ENCODE assay signal across 10 cellular contexts in the genomic region with DNA sequence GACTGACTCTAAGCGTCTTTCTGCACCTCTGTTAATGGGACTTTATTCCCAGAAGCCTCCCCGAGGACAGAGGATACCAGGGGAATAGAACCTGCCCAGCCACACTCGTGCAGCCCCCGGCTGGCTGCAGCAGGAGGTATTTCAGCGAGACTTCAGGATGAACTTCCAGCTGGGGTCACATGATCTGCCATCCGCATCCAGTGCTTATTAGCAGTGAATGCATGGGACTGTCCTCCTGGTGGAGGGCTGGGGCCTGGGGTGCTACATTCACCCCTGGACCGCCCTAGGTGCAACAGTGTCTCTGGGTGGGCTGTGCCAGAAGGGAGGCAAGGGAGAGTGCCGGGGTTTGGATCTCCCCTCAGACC. TPM values are rescaled to one million over a fixed set of nuclear protein-coding genes. Genes with fewer than 3 reads are reported as not detected.
DNase-seq lines count a peak whose midpoint lies in the region; ATAC-seq lines count a peak whose summit lies in the region.
"Had no signal": no experiment of that assay in that cellular context is flagged by ENCODE, and none has a peak within 500 bp of the region (broad histone marks: within the 10 kb centered on the region; RNA-seq: fewer than 3 reads in every experiment).

No MANE protein-coding gene starts in this region.

- H3K4me1 ChIP-seq in subcutaneous abdominal adipose tissue (ENCODE audit: control insufficient read depth in 5 of 5, insufficient read depth in 5 of 5, low read length in 5 of 5), result peaks cover 2 to 49% (median 43%) of the 10 kb centered on the region in 5 donors

- peak overlapping the region in 3 of 5 donors; percentile 2 to 84 (median 26) for H3K9ac ChIP-seq in subcutaneous abdominal adipose tissue (ENCODE audit: low read length in 5 of 5)

- no peaks in the 10 kb centered on the region for H3K9me3 Mint-ChIP-seq in activated CD4-positive, alpha-beta T cell treated with anti-CD3 and anti-CD28 coated beads, Interleukin-2, amount 10 ng/mL, durations not matched to agents 24 days and 14 days
- H3K9me3 Mint-ChIP-seq in activated naive CD8-positive, alpha-beta T cell treated with anti-CD3 and anti-CD28 coated beads, Interleukin-2, amount 10 ng/mL, durations not matched to agents 7 days and 5 days, result no peaks in the 10 kb centered on the region

- ATAC-seq in activated naive CD8-positive, alpha-beta T cell treated with anti-CD3 and anti-CD28 coated beads, Interleukin-2, amount 10 ng/mL, durations not matched to agents 7 days and 5 days (ENCODE audit: low read depth), result no peak

- H3K9me3 ChIP-seq in subcutaneous abdominal adipose tissue (ENCODE audit: control insufficient read depth in 5 of 5, low read length in 5 of 5), result no peaks in the 10 kb centered on the region

- no peaks in the 10 kb centered on the region for H3K27me3 ChIP-seq in layer of hippocampus (ENCODE audit: control insufficient read depth, insufficient read depth, low read length)
- H3K27me3 ChIP-seq in subcutaneous abdominal adipose tissue (ENCODE audit: control insufficient read depth in 5 of 5, insufficient read depth in 4 of 5, low read length in 5 of 5), result no peaks in the 10 kb centered on the region

- DNase-seq in activated CD4-positive, alpha-beta T cell treated with anti-CD3 and anti-CD28 coated beads, Interleukin-2, amount 10 ng/mL, durations not matched to agents 24 days and 14 days, result no peak
- no peak for DNase-seq in activated CD4-positive, alpha-beta T cell treated with anti-CD3 and anti-CD28 coated beads, Interleukin-2, amount 50 U/mL, for 4 hours
- no peak for DNase-seq in activated naive CD8-positive, alpha-beta T cell treated with anti-CD3 and anti-CD28 coated beads, Interleukin-2, amount 10 ng/mL, durations not matched to agents 7 days and 5 days
- no peak for DNase-seq in stimulated activated CD4-positive, alpha-beta T cell treated with anti-CD3 and anti-CD28 coated beads, Interleukin-1b, Interleukin-23, amount 100 ng/mL, for 48 hours
- no peak for DNase-seq in cerebellar cortex (ENCODE audit: low spot score)
- no peak for DNase-seq in AG08395 (ENCODE audit: low spot score)
- DNase-seq: NCI-H2171 treated with DMSO at 0.1 percent for 48 hours had no signal

- peak overlapping the region; percentile 73 for H3K27ac ChIP-seq in layer of hippocampus (ENCODE audit: low read depth, low read length)
- no peak overlapping the region for H3K27ac ChIP-seq in subcutaneous abdominal adipose tissue (ENCODE audit: low read depth, low read length)

- POLR2A ChIA-PET in activated naive CD8-positive, alpha-beta T cell treated with anti-CD3 and anti-CD28 coated beads, Interleukin-2, amount 10 ng/mL, durations not matched to agents 7 days and 5 days (lab: Charles Lee), result no interaction called here

- intact Hi-C loops in activated CD4-positive, alpha-beta T cell treated with anti-CD3 and anti-CD28 coated beads, Interleukin-2, amount 10 ng/mL, durations not matched to agents 24 days and 14 days (cut with micrococcal nuclease), result loop anchor here (5.0 to 10.0 kb wide), 2 partner anchors 186 to 282 kb away; partner anchors contain the start of genes BRSK2 and LSP1

- H3K4me3 Mint-ChIP-seq in activated CD4-positive, alpha-beta T cell treated with anti-CD3 and anti-CD28 coated beads, Interleukin-2, amount 10 ng/mL, durations not matched to agents 24 days and 14 days, result peak overlapping the region; percentile 68
- H3K4me3 Mint-ChIP-seq in activated naive CD8-positive, alpha-beta T cell treated with anti-CD3 and anti-CD28 coated beads, Interleukin-2, amount 10 ng/mL, durations not matched to agents 7 days and 5 days, result peak overlapping the region; percentile 48

- H3K36me3 ChIP-seq in subcutaneous abdominal adipose tissue (ENCODE audit: control insufficient read depth in 5 of 5, insufficient read depth in 5 of 5, low read length in 5 of 5), result peaks cover 0 to 11% (median 1%) of the 10 kb centered on the region in 5 donors

- H3K4me3 ChIP-seq in subcutaneous abdominal adipose tissue (ENCODE audit: low read depth in 1 of 5, low read length in 5 of 5), result peak overlapping the region in 4 of 5 donors; percentile 32 to 74 (median 64)

- H3K27ac Mint-ChIP-seq in activated CD4-positive, alpha-beta T cell treated with anti-CD3 and anti-CD28 coated beads, Interleukin-2, amount 10 ng/mL, durations not matched to agents 24 days and 14 days, result peak overlapping the region; percentile 25
- H3K27ac Mint-ChIP-seq in activated naive CD8-positive, alpha-beta T cell treated with anti-CD3 and anti-CD28 coated beads, Interleukin-2, amount 10 ng/mL, durations not matched to agents 7 days and 5 days, result no peak overlapping the region

- H3K4me1 Mint-ChIP-seq in activated CD4-positive, alpha-beta T cell treated with anti-CD3 and anti-CD28 coated beads, Interleukin-2, amount 10 ng/mL, durations not matched to agents 24 days and 14 days, result peaks cover 4% of the 10 kb centered on the region
- H3K4me1 Mint-ChIP-seq in activated naive CD8-positive, alpha-beta T cell treated with anti-CD3 and anti-CD28 coated beads, Interleukin-2, amount 10 ng/mL, durations not matched to agents 7 days and 5 days, result no peaks in the 10 kb centered on the region

- peaks cover 32% of the 10 kb centered on the region for H3K27me3 Mint-ChIP-seq in activated CD4-positive, alpha-beta T cell treated with anti-CD3 and anti-CD28 coated beads, Interleukin-2, amount 10 ng/mL, durations not matched to agents 24 days and 14 days
- H3K27me3 Mint-ChIP-seq in activated naive CD8-positive, alpha-beta T cell treated with anti-CD3 and anti-CD28 coated beads, Interleukin-2, amount 10 ng/mL, durations not matched to agents 7 days and 5 days, result peaks cover 28% of the 10 kb centered on the region

- H3K36me3 Mint-ChIP-seq in activated CD4-positive, alpha-beta T cell treated with anti-CD3 and anti-CD28 coated beads, Interleukin-2, amount 10 ng/mL, durations not matched to agents 24 days and 14 days (ENCODE audit: low read depth), result no peaks in the 10 kb centered on the region
- no peaks in the 10 kb centered on the region for H3K36me3 Mint-ChIP-seq in activated naive CD8-positive, alpha-beta T cell treated with anti-CD3 and anti-CD28 coated beads, Interleukin-2, amount 10 ng/mL, durations not matched to agents 7 days and 5 days

RNA-seq across cellular contexts. Expression of gene DUSP8, which starts 1.6 kb away (rescaled TPM):
- 0.86 and 1.6 TPM in 2 replicates for total RNA-seq in activated CD4-positive, alpha-beta T cell treated with anti-CD3 and anti-CD28 coated beads, Interleukin-2, amount 10 ng/mL, durations not matched to agents 24 days and 14 days
- 1 to 10 TPM; 3.4 to 3.7 TPM for total RNA-seq in activated naive CD8-positive, alpha-beta T cell treated with anti-CD3 and anti-CD28 coated beads, Interleukin-2, amount 10 ng/mL, durations not matched to agents 7 days and 5 days

RNA-seq across cellular contexts. Expression of gene KRTAP5-1, which starts 14.6 kb away (rescaled TPM):
- total RNA-seq in activated CD4-positive, alpha-beta T cell treated with anti-CD3 and anti-CD28 coated beads, Interleukin-2, amount 10 ng/mL, durations not matched to agents 24 days and 14 days, result not detected in 2 replicates
- total RNA-seq in activated naive CD8-positive, alpha-beta T cell treated with anti-CD3 and anti-CD28 coated beads, Interleukin-2, amount 10 ng/mL, durations not matched to agents 7 days and 5 days, result not detected
- total RNA-seq: subcutaneous adipose tissue had no signal

RNA-seq across cellular contexts. Expression of gene KRTAP5-2, which starts 27.6 kb away (rescaled TPM):
- total RNA-seq in activated CD4-positive, alpha-beta T cell treated with anti-CD3 and anti-CD28 coated beads, Interleukin-2, amount 10 ng/mL, durations not matched to agents 24 days and 14 days, result not detected in 2 replicates
- not detected for total RNA-seq in activated naive CD8-positive, alpha-beta T cell treated with anti-CD3 and anti-CD28 coated beads, Interleukin-2, amount 10 ng/mL, durations not matched to agents 7 days and 5 days
- total RNA-seq: subcutaneous adipose tissue had no signal

RNA-seq across cellular contexts. Expression of gene KRTAP5-3, which starts 37.8 kb away (rescaled TPM):
- total RNA-seq in activated CD4-positive, alpha-beta T cell treated with anti-CD3 and anti-CD28 coated beads, Interleukin-2, amount 10 ng/mL, durations not matched to agents 24 days and 14 days, result not detected in 2 replicates
- total RNA-seq in activated naive CD8-positive, alpha-beta T cell treated with anti-CD3 and anti-CD28 coated beads, Interleukin-2, amount 10 ng/mL, durations not matched to agents 7 days and 5 days, result not detected
- total RNA-seq: subcutaneous adipose tissue had no signal

RNA-seq across cellular contexts. Expression of gene KRTAP5-4, which starts 51.4 kb away (rescaled TPM):
- not detected in 2 replicates for total RNA-seq in activated CD4-positive, alpha-beta T cell treated with anti-CD3 and anti-CD28 coated beads, Interleukin-2, amount 10 ng/mL, durations not matched to agents 24 days and 14 days
- not detected for total RNA-seq in activated naive CD8-positive, alpha-beta T cell treated with anti-CD3 and anti-CD28 coated beads, Interleukin-2, amount 10 ng/mL, durations not matched to agents 7 days and 5 days
- total RNA-seq: subcutaneous adipose tissue had no signal
